In genomic region chr20:24379116-24379927, GRCh38 we compare ENCODE assay signal across 12 cellular contexts.
DNase-seq lines count a peak whose midpoint lies in the region; ATAC-seq and TF ChIP-seq lines count a peak whose summit lies in the region.
"Had no signal": no experiment of that assay in that cellular context is flagged by ENCODE, and none has a peak within 500 bp of the region (broad histone marks: within the 10 kb centered on the region; RNA-seq: fewer than 3 reads in every experiment).

No MANE protein-coding gene starts in this region.

- peak overlapping the region; percentile 57 to 64 for H3K27ac ChIP-seq in tibial artery
- H3K27ac ChIP-seq: 22Rv1 had no signal

- H3K4me1 ChIP-seq in tibial artery: peaks cover 0 to 48% (median 24%) of the 10 kb centered on the region in 4 donors

- H3K4me3 ChIP-seq in astrocyte of the cerebellum (ENCODE audit: low read depth, low read length) (no peak overlapping the region), tibial artery (peak overlapping the region in 1 of 2 donors; percentile 2)

- H3K9me3 ChIP-seq in tibial artery: no peaks in the 10 kb centered on the region

- intact Hi-C loops in tibial artery (cut with DNase I; ENCODE audit: low total_unique reads): no loop called here

- no peak for TF ChIP-seq CTCF in astrocyte of the cerebellum (IDR thresholded peaks at IDR 0.05; ENCODE audit: low read depth, low read length, missing control alignments)
- TF ChIP-seq CTCF in tibial artery (IDR thresholded peaks at IDR 0.05): no peak

- no peaks in the 10 kb centered on the region for H3K27me3 ChIP-seq in tibial artery

- no peaks in the 10 kb centered on the region for H3K36me3 ChIP-seq in tibial artery

- ATAC-seq in HG02763 (IDR thresholded peaks at IDR 0.05; ENCODE audit: unreplicated experiment) (no peak), HG02885 (IDR thresholded peaks at IDR 0.05; ENCODE audit: poor library complexity, unreplicated experiment) (no peak), HG02642 (IDR thresholded peaks at IDR 0.05; ENCODE audit: poor library complexity, unreplicated experiment) (no peak)
- ATAC-seq: HCT116 had no signal

- peak; percentile 26 for DNase-seq in DMS 273 (lab: John Stamatoyannopoulos, UW; ENCODE audit: unreplicated experiment)
- DNase-seq in DMS 273 treated with DMSO at 0.1 percent for 48 hours (lab: John Stamatoyannopoulos, UW): no peak
- DNase-seq in astrocyte of the cerebellum (ENCODE audit: low read depth): peak; percentile 73
- peak; percentile 14 for DNase-seq in hepatic stellate cell (ENCODE audit: low spot score)
- peak; percentile 67 to 85 for DNase-seq in tibial artery
- DNase-seq: activated naive CD4-positive, alpha-beta T cell treated with anti-CD3 and anti-CD28 coated beads, Interleukin-2, amount 10 ng/mL, durations not matched to agents 7 days and 5 days; NCI-H1436 treated with DMSO at 0.1 percent for 48 hours had no signal

- in situ Hi-C loops in astrocyte of the cerebellum (cut with HindIII; ENCODE audit: low sequenced_read_pairs): no loop called here
